Comparison of ENCODE assay signal across 30 cellular contexts in the genomic region with DNA sequence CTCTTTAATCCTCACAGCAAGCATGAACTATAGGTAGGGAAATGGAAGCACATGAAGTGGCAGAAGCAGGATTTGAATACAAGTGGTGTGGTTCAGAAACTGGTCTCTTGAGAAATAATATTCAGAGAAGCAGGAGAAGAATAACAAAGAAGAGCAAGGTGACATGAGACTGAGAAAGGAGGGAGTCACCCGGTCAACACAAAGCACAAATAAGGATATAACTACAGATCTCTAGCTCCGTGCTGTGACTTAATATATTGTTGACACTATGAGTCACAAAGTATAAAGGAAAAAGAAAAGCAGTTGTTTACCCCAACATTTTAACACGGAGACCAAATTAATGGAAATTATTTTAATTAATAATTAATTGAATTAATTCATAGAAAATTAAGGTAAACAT.
"Had no signal": no experiment of that assay in that cellular context is flagged by ENCODE, and none has a peak within 500 bp of the region (broad histone marks: within the 10 kb centered on the region; RNA-seq: fewer than 3 reads in every experiment).

No MANE protein-coding gene starts in this region.

- H3K36me3 ChIP-seq: colonic mucosa, esophagus squamous epithelium, gastroesophageal sphincter, left ventricle myocardium inferior, lower lobe of right lung, prostate gland, right lobe of liver, spleen, tibial artery, upper lobe of left lung, uterus had no signal

- H3K4me3 ChIP-seq: colonic mucosa, esophagus squamous epithelium, gastroesophageal sphincter, left ventricle myocardium inferior, lower lobe of right lung, prostate gland, right lobe of liver, spleen, tibial artery, upper lobe of left lung, uterus had no signal

- DNase-seq: colonic mucosa; dermis blood vessel endothelial cell; endodermal cell; esophagus squamous epithelium; foreskin fibroblast; glutamatergic neuron; immature natural killer cell; kidney; left cardiac atrium; left ventricle myocardium inferior; lower lobe of right lung; mesenchymal stem cell; midbrain; naive B cell; occipital lobe; retina; right lobe of liver; spleen; stimulated activated CD4-positive, alpha-beta T cell treated with anti-CD3 and anti-CD28 coated beads, Interleukin-15, amount 100 ng/mL, for 24 hours; stimulated activated CD4-positive, alpha-beta T cell treated with anti-CD3 and anti-CD28 coated beads, Interleukin-1b, Interleukin-23, amount 100 ng/mL, for 48 hours; stimulated activated CD4-positive, alpha-beta T cell treated with anti-CD3 and anti-CD28 coated beads, Interleukin-4, amount 100 ng/mL, for 24 hours; tibial artery; upper lobe of left lung; uterus had no signal

- H3K36me3 Mint-ChIP-seq: immature natural killer cell; naive B cell; stimulated activated memory B cell treated with anti-CD40 and anti-IgM and Interleukin-4, amounts not matched to agents 10 μg/mL and 1 μg/mL and 100 μg/mL, for 72 hours had no signal

- H3K4me1 ChIP-seq: colonic mucosa, lower lobe of right lung, parathyroid adenoma, prostate gland, right lobe of liver, spleen, upper lobe of left lung, uterus had no signal

- H3K9me3 Mint-ChIP-seq: endodermal cell; stimulated activated memory B cell treated with anti-CD40 and anti-IgM and Interleukin-4, amounts not matched to agents 10 μg/mL and 1 μg/mL and 100 μg/mL, for 72 hours had no signal

- H2AFZ ChIP-seq: parathyroid adenoma had no signal

- H3K27me3 ChIP-seq: colonic mucosa, esophagus squamous epithelium, gastroesophageal sphincter, right lobe of liver, spleen, tibial artery, upper lobe of left lung, uterus had no signal

- H3K27ac ChIP-seq: colonic mucosa, esophagus squamous epithelium, gastroesophageal sphincter, left ventricle myocardium inferior, lower lobe of right lung, parathyroid adenoma, prostate gland, right lobe of liver, spleen, tibial artery, upper lobe of left lung, uterus had no signal

- H3K27me3 Mint-ChIP-seq: stimulated activated memory B cell treated with anti-CD40 and anti-IgM and Interleukin-4, amounts not matched to agents 10 μg/mL and 1 μg/mL and 100 μg/mL, for 72 hours; stimulated activated naive CD8-positive, alpha-beta T cell treated with anti-CD3 and anti-CD28 coated beads, Interleukin-15, Interleukin-2, amounts not matched to agents 100 ng/mL and 50 ng/mL, for 24 hours had no signal

- H3K27ac Mint-ChIP-seq: endodermal cell; immature natural killer cell; naive B cell; nephron; stimulated activated memory B cell treated with anti-CD40 and anti-IgM and Interleukin-4, amounts not matched to agents 10 μg/mL and 1 μg/mL and 100 μg/mL, for 72 hours; stimulated activated naive CD8-positive, alpha-beta T cell treated with anti-CD3 and anti-CD28 coated beads, Interleukin-15, Interleukin-2, amounts not matched to agents 100 ng/mL and 50 ng/mL, for 24 hours had no signal

- H3K4me3 Mint-ChIP-seq: endodermal cell; immature natural killer cell; naive B cell; nephron; stimulated activated memory B cell treated with anti-CD40 and anti-IgM and Interleukin-4, amounts not matched to agents 10 μg/mL and 1 μg/mL and 100 μg/mL, for 72 hours; stimulated activated naive CD8-positive, alpha-beta T cell treated with anti-CD3 and anti-CD28 coated beads, Interleukin-15, Interleukin-2, amounts not matched to agents 100 ng/mL and 50 ng/mL, for 24 hours had no signal

- H3K4me1 Mint-ChIP-seq: endodermal cell; immature natural killer cell; naive B cell; stimulated activated memory B cell treated with anti-CD40 and anti-IgM and Interleukin-4, amounts not matched to agents 10 μg/mL and 1 μg/mL and 100 μg/mL, for 72 hours had no signal

- H3K9me3 ChIP-seq: colonic mucosa, esophagus squamous epithelium, lower lobe of right lung, prostate gland, right lobe of liver, tibial artery, upper lobe of left lung, uterus had no signal

- H3K79me2 ChIP-seq: parathyroid adenoma had no signal
